ENCODE assay signal across 9 cellular contexts in the genomic region with DNA sequence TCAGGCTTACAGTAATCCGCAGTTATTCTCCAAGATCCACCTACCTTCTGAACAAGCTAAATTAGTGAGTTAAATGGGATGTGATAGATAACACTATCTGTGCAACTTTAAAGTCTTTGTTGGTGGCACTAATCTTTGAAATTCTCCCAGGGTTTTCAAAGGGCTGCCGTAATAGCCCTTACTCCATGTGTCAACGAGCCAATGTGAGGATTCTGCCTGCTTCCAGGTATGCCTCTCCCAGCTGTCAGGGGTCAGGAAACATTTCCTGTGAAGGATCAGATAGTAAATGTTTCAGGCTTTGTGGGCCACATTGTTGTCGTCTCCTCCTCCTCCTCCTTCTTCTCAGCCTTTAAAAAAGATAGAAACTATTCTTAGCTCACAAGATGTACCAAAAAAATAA. TPM values are rescaled to one million over a fixed set of nuclear protein-coding genes. Genes with fewer than 3 reads are reported as not detected.
"Had no signal": no experiment of that assay in that cellular context is flagged by ENCODE, and none has a peak within 500 bp of the region (broad histone marks: within the 10 kb centered on the region; RNA-seq: fewer than 3 reads in every experiment).

No MANE protein-coding gene starts in this region.

- H3K9me3 Mint-ChIP-seq: HFFc6 had no signal

- DNase-seq: GM23248, H7, HFFc6, IMR-90 had no signal

- H3K4me3 Mint-ChIP-seq: HFFc6 had no signal

- H3K4me3 ChIP-seq: GM23248, HAP-1, K562 had no signal

- H3K4me1 ChIP-seq: HAP-1 had no signal

- FAIRE-seq: HTR-8/SVneo, K562 had no signal

- H3K27ac Mint-ChIP-seq: HFFc6 had no signal

- H3K9me3 ChIP-seq: HAP-1 had no signal

- H3K36me3 ChIP-seq: HAP-1 had no signal

- ATAC-seq: HCT116, K562 had no signal

- H3K9ac ChIP-seq: GM23248 had no signal

- H2AFZ ChIP-seq: GM23248 had no signal

- H3K27ac ChIP-seq: GM23248 had no signal

RNA-seq across cellular contexts. Expression of a gene that starts 20.2 kb away (rescaled TPM):
- total RNA-seq: GM23248, HT-29 had no signal
- polyA plus RNA-seq: GM23248 had no signal
